Comparison of ENCODE assay signal across 1 cellular context in genomic region chr22:26494506-26494905, GRCh38.
TF ChIP-seq lines count a peak whose summit lies in the region.

No MANE protein-coding gene starts in this region.

TF ChIP-seq in K562, 482 proteins besides CTCF, POLR2A, EP300 and RAD21:
- TF ChIP-seq NFE2 (IDR thresholded peaks at IDR 0.05; ENCODE audit: low read depth) (no peak), CREB5 (CRISPR knock-in tag; IDR thresholded peaks at IDR 0.05) (no peak), HCFC1 (IDR thresholded peaks at IDR 0.05; ENCODE audit: low read depth, low read length) (no peak), GABPA (tag; conservative IDR thresholded peaks at IDR 0.05; ENCODE audit: low read depth) (no peak), SP2 (IDR thresholded peaks at IDR 0.05; ENCODE audit: extremely low read depth, low read depth, low read length, poor library complexity, severe bottlenecking) (no peak), SRSF7 (optimal IDR thresholded peaks at IDR 0.05; ENCODE audit: low read depth, low read length) (no peak), PML (IDR thresholded peaks at IDR 0.05; ENCODE audit: low read length) (no peak), ZNF24 (IDR thresholded peaks at IDR 0.05) (no peak), PATZ1 (CRISPR knock-in tag; IDR thresholded peaks at IDR 0.05; ENCODE audit: borderline replicate concordance) (no peak), E2F8 (IDR thresholded peaks at IDR 0.05; ENCODE audit: low read depth, partially characterized antibody) (no peak), MLX (CRISPR knock-in tag; conservative IDR thresholded peaks at IDR 0.05) (no peak), AFF4 (CRISPR knock-in tag; IDR thresholded peaks at IDR 0.05) (no peak)
